ENCODE assay signal across 8 cellular contexts in the genomic region with DNA sequence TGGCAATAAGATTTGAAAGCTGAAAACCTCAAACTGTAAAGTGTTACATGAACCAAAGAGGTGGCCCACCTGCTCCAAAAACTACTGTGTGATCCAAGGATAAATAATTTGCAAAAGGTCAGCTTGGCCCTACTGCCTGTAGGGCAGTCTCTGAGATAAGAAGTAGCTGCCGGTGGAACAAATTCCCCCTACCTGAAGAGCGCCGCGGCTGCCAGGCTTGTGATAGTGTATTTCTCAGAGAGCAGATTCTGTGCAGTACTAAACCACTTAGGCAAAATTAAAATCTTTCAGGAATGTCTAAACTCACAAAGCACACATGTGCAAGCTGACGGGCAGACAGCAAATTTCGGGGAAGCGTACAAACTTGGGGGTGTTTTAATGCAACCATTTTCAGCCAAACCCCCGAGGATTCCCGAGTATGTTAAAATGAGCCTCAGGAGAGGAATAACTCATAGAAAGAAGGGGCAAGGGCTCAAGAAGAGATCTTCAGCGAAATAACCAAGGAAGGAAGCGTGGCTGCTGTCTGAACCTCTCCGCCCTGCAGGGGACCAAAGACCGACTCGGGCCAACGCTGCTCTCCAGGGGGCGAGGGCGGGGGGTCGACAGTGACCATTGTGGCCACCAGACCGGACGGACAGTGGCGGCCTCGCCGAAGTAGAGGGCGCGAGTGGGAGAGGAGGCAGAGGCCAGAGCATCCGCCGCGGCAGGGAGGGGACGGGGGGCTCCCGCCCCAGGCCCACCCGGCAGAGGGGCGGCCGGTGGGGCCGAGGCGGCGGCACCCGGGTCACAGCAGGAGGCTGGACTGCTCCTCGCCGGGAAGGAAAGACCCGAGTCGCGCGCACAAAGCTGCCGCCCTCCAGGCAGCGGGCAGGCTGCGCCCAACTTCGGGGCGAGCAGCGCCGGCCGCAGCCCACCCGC. TPM values are rescaled to one million over a fixed set of nuclear protein-coding genes. Genes with fewer than 3 reads are reported as not detected.
DNase-seq lines count a peak whose midpoint lies in the region; ATAC-seq and TF ChIP-seq lines count a peak whose summit lies in the region.

No MANE protein-coding gene starts in this region.

- H3K9me3 ChIP-seq in iPS-18a (ENCODE audit: control insufficient read depth, low read depth, low read length) (no peaks in the 10 kb centered on the region), skeletal muscle tissue (ENCODE audit: control insufficient read depth in 3 of 3, low read length in 3 of 3) (no peaks in the 10 kb centered on the region)

- no peak for TF ChIP-seq CTCF in GM12864 (IDR thresholded peaks at IDR 0.05; ENCODE audit: low read depth, low read length, missing control alignments)

- peak overlapping the region; percentile 66 for H3K9ac ChIP-seq in iPS-18a (ENCODE audit: low read length)
- H3K9ac ChIP-seq in skeletal muscle tissue (ENCODE audit: low read depth in 1 of 3, low read length in 3 of 3): peak overlapping the region; percentile 73 to 80 (median 75)

- DNase-seq in AG08396 (ENCODE audit: low spot score) (peak; percentile 26), GM12864 (ENCODE audit: low read depth) (no peak), NCI-H69 (lab: John Stamatoyannopoulos, UW) (peak; percentile 80), amniotic epithelial cell (ENCODE audit: low read depth) (peak; percentile 15)

- ATAC-seq in HG02852 (IDR thresholded peaks at IDR 0.05; ENCODE audit: unreplicated experiment): peak; percentile 7
- no peak for ATAC-seq in HG02623 (IDR thresholded peaks at IDR 0.05; ENCODE audit: unreplicated experiment)

- H3K36me3 ChIP-seq in iPS-18a (ENCODE audit: control insufficient read depth, low read depth, low read length): no peaks in the 10 kb centered on the region
- H3K36me3 ChIP-seq in skeletal muscle tissue (ENCODE audit: control insufficient read depth in 3 of 3, insufficient read depth in 3 of 3, low read length in 3 of 3): no peaks in the 10 kb centered on the region

- H3K27ac ChIP-seq in iPS-18a (ENCODE audit: low read length) (no peak overlapping the region), skeletal muscle tissue (ENCODE audit: low read depth, low read length) (peak overlapping the region; percentile 66)

- no peaks in the 10 kb centered on the region for H3K27me3 ChIP-seq in iPS-18a (ENCODE audit: control insufficient read depth, insufficient read depth, low read length)
- no peaks in the 10 kb centered on the region for H3K27me3 ChIP-seq in skeletal muscle tissue (ENCODE audit: control insufficient read depth in 3 of 3, insufficient read depth in 3 of 3, low read length in 3 of 3)

- H3K4me3 ChIP-seq in GM12864 (ENCODE audit: low read depth, low read length): peak overlapping the region; percentile 98
- peak overlapping the region; percentile 85 for H3K4me3 ChIP-seq in iPS-18a (ENCODE audit: low read length)
- H3K4me3 ChIP-seq in skeletal muscle tissue (ENCODE audit: low read length in 3 of 3): peak overlapping the region; percentile 82 to 93 (median 88)

- H3K4me1 ChIP-seq in iPS-18a (ENCODE audit: control insufficient read depth, low read depth, low read length): peaks cover 16% of the 10 kb centered on the region
- peaks cover 7 to 19% (median 15%) of the 10 kb centered on the region in 3 donors for H3K4me1 ChIP-seq in skeletal muscle tissue (ENCODE audit: control insufficient read depth in 3 of 3, insufficient read depth in 3 of 3, low read length in 3 of 3)

RNA-seq across cellular contexts. Expression of a gene that starts 0.9 kb away (rescaled TPM):
- 30.8 TPM for total RNA-seq in skeletal muscle tissue
